In the genomic region with DNA sequence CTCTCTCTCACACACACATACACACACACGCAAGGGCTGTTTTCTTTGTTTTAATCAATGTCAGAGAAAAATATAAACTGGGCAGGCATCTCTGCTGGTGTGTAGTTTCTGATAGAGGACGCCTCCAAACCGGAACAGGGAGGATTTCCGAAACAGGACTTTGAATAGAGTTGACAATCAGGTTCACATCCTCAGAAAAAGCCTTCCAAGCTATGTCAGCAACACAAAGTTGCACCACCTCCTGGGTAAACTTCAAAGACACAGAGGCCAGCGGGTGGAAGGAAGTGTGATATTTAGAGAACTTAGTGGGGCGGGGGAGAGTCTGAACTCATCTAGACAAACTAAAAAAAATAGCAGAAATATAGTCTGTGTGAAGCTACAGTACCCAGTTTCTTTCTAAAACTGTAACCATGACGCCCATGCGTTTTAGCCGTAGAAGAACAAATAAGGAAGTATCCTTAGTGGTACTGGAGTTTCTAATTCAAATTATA, we compare ENCODE assay signal across 8 cellular contexts. TPM values are rescaled to one million over a fixed set of nuclear protein-coding genes. Genes with fewer than 3 reads are reported as not detected.
A peak's percentile ranks its signal among the peaks of the same experiment; 100 is the strongest.
DNase-seq lines count a peak whose midpoint lies in the region; ATAC-seq and TF ChIP-seq lines count a peak whose summit lies in the region.

No MANE protein-coding gene starts in this region.

- peaks cover 26 to 74% (median 43%) of the 10 kb centered on the region in 4 donors for H3K4me1 Mint-ChIP-seq in CD4-positive, alpha-beta memory T cell

- CTCF ChIA-PET in CD4-positive, alpha-beta memory T cell (lab: Charles Lee; ENCODE audit: partially characterized antibody) = interaction anchor here (0.6 to 5.3 kb wide), 16 partner anchors 8 to 279 kb away, joined by 3 to 57 read pairs (median 10); no protein-coding TSS in a partner anchor

- H3K9me3 ChIP-seq in CD4-positive, alpha-beta memory T cell (ENCODE audit: control insufficient read depth in 1 of 2, low read length in 2 of 2) = no peaks in the 10 kb centered on the region
- no peaks in the 10 kb centered on the region for H3K9me3 ChIP-seq in left lung

- peaks cover 48% of the 10 kb centered on the region for H3K4me1 ChIP-seq in CD4-positive, alpha-beta memory T cell (ENCODE audit: insufficient read depth, low read length)
- peaks cover 0 to 47% of the 10 kb centered on the region in 2 donors for H3K4me1 ChIP-seq in left lung

- H3K9me3 Mint-ChIP-seq in CD4-positive, alpha-beta memory T cell = peaks cover 0 to 4% (median 0%) of the 10 kb centered on the region in 8 donors

- H3K36me3 Mint-ChIP-seq in CD4-positive, alpha-beta memory T cell = peaks cover 0 to 40% of the 10 kb centered on the region in 2 donors

- H3K27me3 ChIP-seq in CD4-positive, alpha-beta memory T cell (ENCODE audit: insufficient read depth, low read length) = no peaks in the 10 kb centered on the region
- no peaks in the 10 kb centered on the region for H3K27me3 ChIP-seq in left lung

- ATAC-seq in HG02870 (IDR thresholded peaks at IDR 0.05; ENCODE audit: unreplicated experiment) (peak; percentile 7), left lung (peak; percentile 38), GM19397 (IDR thresholded peaks at IDR 0.05; ENCODE audit: unreplicated experiment) (no peak), GM18870 (IDR thresholded peaks at IDR 0.05; ENCODE audit: unreplicated experiment) (no peak)

- DNase-seq in CD4-positive, alpha-beta memory T cell = peak; percentile 81 to 91 (median 85)
- DNase-seq in T-helper 22 cell (ENCODE audit: low read depth) (peak; percentile 64), cardiac fibroblast (ENCODE audit: low read depth in 2 of 2) (peak; percentile 22 to 36), left lung (peak; percentile 8 to 56)
- DNase-seq in stimulated activated CD4-positive, alpha-beta T cell treated with anti-CD3 and anti-CD28 coated beads, Interleukin-2, amount 100 ng/mL, for 24 hours = peak; percentile 40 to 54

- H3K36me3 ChIP-seq in CD4-positive, alpha-beta memory T cell (ENCODE audit: insufficient read depth, low read length) = no peaks in the 10 kb centered on the region
- H3K36me3 ChIP-seq in left lung = no peaks in the 10 kb centered on the region

- peak overlapping the region; percentile 97 to 98 (median 98) for H3K27ac Mint-ChIP-seq in CD4-positive, alpha-beta memory T cell

- intact Hi-C loops in CD4-positive, alpha-beta memory T cell (cut with micrococcal nuclease) = loop anchor here (1.0 to 5.0 kb wide), 8 partner anchors 49 to 1870 kb away; partner anchors contain the start of gene FAM174A
- intact Hi-C loops in left lung (cut with DNase I) = no loop called here

- peak overlapping the region; percentile 88 to 89 for H3K4me3 ChIP-seq in CD4-positive, alpha-beta memory T cell (ENCODE audit: low read length in 2 of 2)
- H3K4me3 ChIP-seq in cardiac fibroblast (replicated peaks in 1 of 2; ENCODE audit: low read depth in 2 of 2, low read length in 2 of 2) (peak overlapping the region; percentile 11 to 64), left lung (peak overlapping the region; percentile 49 to 71)

- H3K27ac ChIP-seq in CD4-positive, alpha-beta memory T cell (ENCODE audit: low read depth, low read length) = peak overlapping the region; percentile 91
- peak overlapping the region; percentile 78 to 96 for H3K27ac ChIP-seq in left lung

- no peak for TF ChIP-seq CTCF in cardiac fibroblast (IDR thresholded peaks at IDR 0.05; ENCODE audit: low read depth, low read length)
- TF ChIP-seq CTCF in left lung (IDR thresholded peaks at IDR 0.05) = no peak

- no peaks in the 10 kb centered on the region for H3K27me3 Mint-ChIP-seq in CD4-positive, alpha-beta memory T cell

- peak overlapping the region; percentile 89 to 100 (median 96) for H3K4me3 Mint-ChIP-seq in CD4-positive, alpha-beta memory T cell

- POLR2A ChIA-PET in CD4-positive, alpha-beta memory T cell (lab: Charles Lee; ENCODE audit: partially characterized antibody) = interaction anchor here (0.6 to 8.7 kb wide), 25 partner anchors 8 to 1973 kb away, joined by 3 to 208 read pairs (median 8); partner anchors contain the start of genes CHD1 and FAM174A

RNA-seq across cellular contexts. Expression of gene ST8SIA4, which starts 1.2 kb away (rescaled TPM):
- total RNA-seq in CD4-positive, alpha-beta memory T cell = 10 to 100 TPM; 27.7 to 28.7 TPM
- polyA plus RNA-seq in CD4-positive, alpha-beta memory T cell = 10 to 100 TPM; 10.7 to 14.3 TPM
- 10 to 100 TPM; 10.2 to 38.5 TPM for total RNA-seq in left lung

Comparison
In these comparisons a context has a peak if more than half of its experiments do, and no peak if none do; other contexts are left out.
1. DNase-seq: peak in every context shown above with its lines; median percentile 85 in CD4-positive, alpha-beta memory T cell; 64 in T-helper 22 cell; 47 in stimulated activated CD4-positive, alpha-beta T cell treated with anti-CD3 and anti-CD28 coated beads, Interleukin-2, amount 100 ng/mL, for 24 hours; 32 in left lung; 29 in cardiac fibroblast.
2. H3K4me3 ChIP-seq: peak in every context shown above with its lines; median percentile 88 in CD4-positive, alpha-beta memory T cell; 60 in left lung; 38 in cardiac fibroblast.
3. ATAC-seq: peak in HG02870 (single experiment) and left lung (single experiment); none in GM19397 (single experiment) and GM18870 (single experiment).